1 cellular context compared by ENCODE assay signal in the genomic region with DNA sequence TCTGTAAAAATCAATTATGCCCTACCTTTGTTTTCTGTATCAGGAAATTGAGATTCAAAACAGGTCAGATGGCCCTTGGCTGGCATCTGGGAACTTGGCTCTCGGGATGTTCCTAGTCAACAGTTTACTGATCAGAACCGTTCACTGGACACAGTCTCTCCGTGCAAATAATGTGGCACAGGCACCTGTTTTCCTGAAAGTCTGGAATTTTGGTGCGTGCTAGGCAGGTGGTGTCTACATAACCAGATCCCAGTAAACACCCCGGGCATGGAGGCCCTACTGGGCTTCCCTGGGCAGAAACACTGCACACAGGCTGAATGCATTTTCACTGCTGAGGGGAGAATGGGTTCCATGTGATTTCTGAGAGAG.
TF ChIP-seq lines count a peak whose summit lies in the region.

No MANE protein-coding gene starts in this region.

TF ChIP-seq in K562, 482 proteins besides CTCF, POLR2A, EP300 and RAD21:
- no peak for TF ChIP-seq ZNF133 (CRISPR knock-in tag; IDR thresholded peaks at IDR 0.05)
- TF ChIP-seq POLR2G (IDR thresholded peaks at IDR 0.05; ENCODE audit: low read depth, low read length): no peak
- no peak for TF ChIP-seq POLR2B (IDR thresholded peaks at IDR 0.05; ENCODE audit: low read depth, partially characterized antibody)
- TF ChIP-seq RUNX1 (IDR thresholded peaks at IDR 0.05; ENCODE audit: low read depth): no peak
- TF ChIP-seq RAD51 (IDR thresholded peaks at IDR 0.05; ENCODE audit: borderline replicate concordance, low read depth): no peak
- no peak for TF ChIP-seq NR2F6 (CRISPR knock-in tag; IDR thresholded peaks at IDR 0.05)
- no peak for TF ChIP-seq FOXA3 (CRISPR knock-in tag; conservative IDR thresholded peaks at IDR 0.05 in 1 of 2, IDR thresholded peaks at IDR 0.05 in 1 of 2)
- TF ChIP-seq PHB (CRISPR knock-in tag; IDR thresholded peaks at IDR 0.05): no peak
- TF ChIP-seq SMARCA4 (IDR thresholded peaks at IDR 0.05): no peak
- TF ChIP-seq PTTG1 (tag; IDR thresholded peaks at IDR 0.05; ENCODE audit: low read depth): no peak
- TF ChIP-seq MYNN (IDR thresholded peaks at IDR 0.05): no peak
- TF ChIP-seq MYNN (CRISPR knock-in tag; IDR thresholded peaks at IDR 0.05): no peak
- TF ChIP-seq GABPA (tag; conservative IDR thresholded peaks at IDR 0.05; ENCODE audit: low read depth): no peak
- no peak for TF ChIP-seq CHD2 (IDR thresholded peaks at IDR 0.05; ENCODE audit: low read depth, low read length)
- TF ChIP-seq RBM17 (IDR thresholded peaks at IDR 0.05; ENCODE audit: borderline replicate concordance, low read depth, low read length): no peak
- TF ChIP-seq DNMT1 (IDR thresholded peaks at IDR 0.05): no peak
- no peak for TF ChIP-seq CHD1 (IDR thresholded peaks at IDR 0.05; ENCODE audit: low read length)
- TF ChIP-seq, protein P1, sequence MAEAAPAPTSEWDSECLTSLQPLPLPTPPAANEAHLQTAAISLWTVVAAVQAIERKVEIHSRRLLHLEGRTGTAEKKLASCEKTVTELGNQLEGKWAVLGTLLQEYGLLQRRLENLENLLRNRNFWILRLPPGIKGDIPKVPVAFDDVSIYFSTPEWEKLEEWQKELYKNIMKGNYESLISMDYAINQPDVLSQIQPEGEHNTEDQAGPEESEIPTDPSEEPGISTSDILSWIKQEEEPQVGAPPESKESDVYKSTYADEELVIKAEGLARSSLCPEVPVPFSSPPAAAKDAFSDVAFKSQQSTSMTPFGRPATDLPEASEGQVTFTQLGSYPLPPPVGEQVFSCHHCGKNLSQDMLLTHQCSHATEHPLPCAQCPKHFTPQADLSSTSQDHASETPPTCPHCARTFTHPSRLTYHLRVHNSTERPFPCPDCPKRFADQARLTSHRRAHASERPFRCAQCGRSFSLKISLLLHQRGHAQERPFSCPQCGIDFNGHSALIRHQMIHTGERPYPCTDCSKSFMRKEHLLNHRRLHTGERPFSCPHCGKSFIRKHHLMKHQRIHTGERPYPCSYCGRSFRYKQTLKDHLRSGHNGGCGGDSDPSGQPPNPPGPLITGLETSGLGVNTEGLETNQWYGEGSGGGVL (CRISPR knock-in tag; IDR thresholded peaks at IDR 0.05): no peak
- TF ChIP-seq, protein P2, sequence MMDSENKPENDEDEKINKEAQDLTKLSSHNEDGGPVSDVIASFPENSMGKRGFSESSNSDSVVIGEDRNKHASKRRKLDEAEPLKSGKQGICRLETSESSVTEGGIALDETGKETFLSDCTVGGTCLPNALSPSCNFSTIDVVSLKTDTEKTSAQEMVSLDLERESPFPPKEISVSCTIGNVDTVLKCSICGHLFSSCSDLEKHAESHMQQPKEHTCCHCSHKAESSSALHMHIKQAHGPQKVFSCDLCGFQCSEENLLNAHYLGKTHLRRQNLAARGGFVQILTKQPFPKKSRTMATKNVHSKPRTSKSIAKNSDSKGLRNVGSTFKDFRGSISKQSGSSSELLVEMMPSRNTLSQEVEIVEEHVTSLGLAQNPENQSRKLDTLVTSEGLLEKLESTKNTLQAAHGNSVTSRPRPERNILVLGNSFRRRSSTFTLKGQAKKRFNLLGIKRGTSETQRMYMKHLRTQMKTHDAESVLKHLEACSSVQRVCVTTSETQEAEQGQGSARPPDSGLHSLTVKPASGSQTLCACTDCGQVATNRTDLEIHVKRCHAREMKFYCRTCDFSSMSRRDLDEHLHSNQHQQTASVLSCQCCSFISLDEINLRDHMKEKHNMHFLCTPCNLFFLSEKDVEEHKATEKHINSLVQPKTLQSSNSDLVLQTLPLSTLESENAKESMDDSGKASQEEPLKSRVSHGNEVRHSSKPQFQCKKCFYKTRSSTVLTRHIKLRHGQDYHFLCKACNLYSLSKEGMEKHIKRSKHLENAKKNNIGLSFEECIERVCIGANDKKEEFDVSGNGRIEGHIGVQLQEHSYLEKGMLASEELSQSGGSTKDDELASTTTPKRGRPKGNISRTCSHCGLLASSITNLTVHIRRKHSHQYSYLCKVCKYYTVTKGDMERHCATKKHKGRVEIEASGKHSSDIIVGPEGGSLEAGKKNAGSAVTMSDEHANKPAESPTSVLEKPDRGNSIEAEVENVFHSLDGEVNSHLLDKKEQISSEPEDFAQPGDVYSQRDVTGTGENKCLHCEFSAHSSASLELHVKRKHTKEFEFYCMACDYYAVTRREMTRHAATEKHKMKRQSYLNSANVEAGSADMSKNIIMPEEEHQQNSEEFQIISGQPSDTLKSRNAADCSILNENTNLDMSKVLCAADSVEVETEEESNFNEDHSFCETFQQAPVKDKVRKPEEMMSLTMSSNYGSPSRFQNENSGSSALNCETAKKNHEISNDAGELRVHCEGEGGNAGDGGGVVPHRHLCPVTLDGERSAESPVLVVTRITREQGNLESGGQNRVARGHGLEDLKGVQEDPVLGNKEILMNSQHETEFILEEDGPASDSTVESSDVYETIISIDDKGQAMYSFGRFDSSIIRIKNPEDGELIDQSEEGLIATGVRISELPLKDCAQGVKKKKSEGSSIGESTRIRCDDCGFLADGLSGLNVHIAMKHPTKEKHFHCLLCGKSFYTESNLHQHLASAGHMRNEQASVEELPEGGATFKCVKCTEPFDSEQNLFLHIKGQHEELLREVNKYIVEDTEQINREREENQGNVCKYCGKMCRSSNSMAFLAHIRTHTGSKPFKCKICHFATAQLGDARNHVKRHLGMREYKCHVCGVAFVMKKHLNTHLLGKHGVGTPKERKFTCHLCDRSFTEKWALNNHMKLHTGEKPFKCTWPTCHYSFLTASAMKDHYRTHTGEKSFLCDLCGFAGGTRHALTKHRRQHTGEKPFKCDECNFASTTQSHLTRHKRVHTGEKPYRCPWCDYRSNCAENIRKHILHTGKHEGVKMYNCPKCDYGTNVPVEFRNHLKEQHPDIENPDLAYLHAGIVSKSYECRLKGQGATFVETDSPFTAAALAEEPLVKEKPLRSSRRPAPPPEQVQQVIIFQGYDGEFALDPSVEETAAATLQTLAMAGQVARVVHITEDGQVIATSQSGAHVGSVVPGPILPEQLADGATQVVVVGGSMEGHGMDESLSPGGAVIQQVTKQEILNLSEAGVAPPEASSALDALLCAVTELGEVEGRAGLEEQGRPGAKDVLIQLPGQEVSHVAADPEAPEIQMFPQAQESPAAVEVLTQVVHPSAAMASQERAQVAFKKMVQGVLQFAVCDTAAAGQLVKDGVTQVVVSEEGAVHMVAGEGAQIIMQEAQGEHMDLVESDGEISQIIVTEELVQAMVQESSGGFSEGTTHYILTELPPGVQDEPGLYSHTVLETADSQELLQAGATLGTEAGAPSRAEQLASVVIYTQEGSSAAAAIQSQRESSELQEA (IDR thresholded peaks at IDR 0.05; ENCODE audit: low read depth): no peak
